In genomic region chr7:156578578-156578940, GRCh38 we compare ENCODE assay signal across 17 cellular contexts.
DNase-seq lines count a peak whose midpoint lies in the region; ATAC-seq and TF ChIP-seq lines count a peak whose summit lies in the region.
"Had no signal": no experiment of that assay in that cellular context is flagged by ENCODE, and none has a peak within 500 bp of the region (broad histone marks: within the 10 kb centered on the region; RNA-seq: fewer than 3 reads in every experiment).

No MANE protein-coding gene starts in this region.

- H2BK5ac ChIP-seq in mesendoderm (ENCODE audit: low read length), result no peak overlapping the region

- H3K27me3 Mint-ChIP-seq in stimulated activated naive CD8-positive, alpha-beta T cell treated with anti-CD3 and anti-CD28 coated beads, Interleukin-15, amount 100 ng/mL, for 72 hours, result peaks cover 36% of the 10 kb centered on the region
- peaks cover 1% of the 10 kb centered on the region for H3K27me3 Mint-ChIP-seq in endothelial cell (ENCODE audit: unreplicated experiment)
- peaks cover 0 to 6% (median 2%) of the 10 kb centered on the region in 3 donors for H3K27me3 Mint-ChIP-seq in CD14-positive monocyte (ENCODE audit: low read depth in 3 of 3)

- H3K4ac ChIP-seq in mesendoderm (ENCODE audit: low read depth, low read length), result no peak overlapping the region

- no peak overlapping the region for H2BK15ac ChIP-seq in mesendoderm (replicated peaks; ENCODE audit: low read depth)

- no peak for DNase-seq in stimulated activated naive CD8-positive, alpha-beta T cell treated with anti-CD3 and anti-CD28 coated beads, Interleukin-15, Interleukin-2, amounts not matched to agents 100 U/mL and 50 U/mL, for 24 hours
- DNase-seq in stimulated activated naive CD8-positive, alpha-beta T cell treated with anti-CD3 and anti-CD28 coated beads, Interleukin-15, amount 100 ng/mL, for 72 hours, result no peak
- DNase-seq in endothelial cell (ENCODE audit: low spot score) (no peak), mesendoderm (peak; percentile 26), hepatic stellate cell (ENCODE audit: low spot score) (no peak), SK-N-DZ (ENCODE audit: low spot score) (no peak), CD14-positive monocyte (ENCODE audit: low spot score) (no peak)
- DNase-seq: CD8-positive, alpha-beta T cell; NCI-H1092; NCI-H2081 treated with DMSO at 0.1 percent for 48 hours; NCI-H510A treated with DMSO at 0.1 percent for 48 hours; PC-3 had no signal

- H3K79me2 ChIP-seq in mesendoderm (ENCODE audit: control insufficient read depth, insufficient read depth, low read length), result no peaks in the 10 kb centered on the region

- no peak overlapping the region for H3K18ac ChIP-seq in mesendoderm (ENCODE audit: low read length)

- peaks cover 0 to 6% of the 10 kb centered on the region in 2 donors for H3K9me3 Mint-ChIP-seq in stimulated activated naive CD8-positive, alpha-beta T cell treated with anti-CD3 and anti-CD28 coated beads, Interleukin-15, amount 100 ng/mL, for 72 hours
- H3K9me3 Mint-ChIP-seq in endothelial cell (ENCODE audit: unreplicated experiment) (no peaks in the 10 kb centered on the region), CD14-positive monocyte (peaks cover 0 to 5% (median 3%) of the 10 kb centered on the region in 7 donors)
- H3K9me3 Mint-ChIP-seq: CD8-positive, alpha-beta T cell had no signal

- WGBS in mesendoderm (ENCODE audit: extremely low coverage, insufficient coverage, low lambda C conversion rate), result no CpG with 5 or more reads among the region's 23 CpGs

- no peak overlapping the region for H3K9ac ChIP-seq in mesendoderm (ENCODE audit: low read length)
- H3K9ac ChIP-seq: KMS-11 had no signal

- no peak overlapping the region for H4K5ac ChIP-seq in mesendoderm (ENCODE audit: low read length)

- H3K4me2 ChIP-seq in mesendoderm (ENCODE audit: low read length), result no peak overlapping the region
- H3K4me2 ChIP-seq: KMS-11 had no signal

- no peaks in the 10 kb centered on the region for H3K4me1 Mint-ChIP-seq in stimulated activated naive CD8-positive, alpha-beta T cell treated with anti-CD3 and anti-CD28 coated beads, Interleukin-15, amount 100 ng/mL, for 72 hours
- H3K4me1 Mint-ChIP-seq in endothelial cell (ENCODE audit: unreplicated experiment) (peaks cover 5% of the 10 kb centered on the region), CD14-positive monocyte (no peaks in the 10 kb centered on the region)

- no peak overlapping the region for H2AK5ac ChIP-seq in mesendoderm (ENCODE audit: low read length)

- H3K56ac ChIP-seq in mesendoderm (ENCODE audit: low read length), result no peak overlapping the region

- no peak overlapping the region for H3K27ac Mint-ChIP-seq in stimulated activated naive CD8-positive, alpha-beta T cell treated with anti-CD3 and anti-CD28 coated beads, Interleukin-15, amount 100 ng/mL, for 72 hours
- H3K27ac Mint-ChIP-seq in endothelial cell (ENCODE audit: unreplicated experiment) (no peak overlapping the region), CD14-positive monocyte (no peak overlapping the region)
- H3K27ac Mint-ChIP-seq: CD8-positive, alpha-beta T cell had no signal

- H3K79me1 ChIP-seq in mesendoderm (ENCODE audit: low read length), result no peaks in the 10 kb centered on the region

- TF ChIP-seq CTCF in endothelial cell (IDR thresholded peaks at IDR 0.05; ENCODE audit: unreplicated experiment) (peak; percentile 30), CD14-positive monocyte (IDR thresholded peaks at IDR 0.05) (no peak)

- no peaks in the 10 kb centered on the region for H3K27me3 ChIP-seq in mesendoderm (ENCODE audit: insufficient read depth, low read length, poor library complexity)
- H3K27me3 ChIP-seq: SJSA1 had no signal

- no peak overlapping the region for H3K27ac ChIP-seq in mesendoderm (ENCODE audit: low read depth, low read length)
- H3K27ac ChIP-seq: 22Rv1, KMS-11, SJSA1 had no signal

- no peak overlapping the region for H3K4me3 Mint-ChIP-seq in stimulated activated naive CD8-positive, alpha-beta T cell treated with anti-CD3 and anti-CD28 coated beads, Interleukin-15, amount 100 ng/mL, for 72 hours
- H3K4me3 Mint-ChIP-seq in endothelial cell (ENCODE audit: unreplicated experiment) (no peak overlapping the region), CD14-positive monocyte (no peak overlapping the region)
- H3K4me3 Mint-ChIP-seq: CD8-positive, alpha-beta T cell had no signal

- H3K36me3 Mint-ChIP-seq in endothelial cell (ENCODE audit: low read depth, unreplicated experiment) (no peaks in the 10 kb centered on the region), CD14-positive monocyte (no peaks in the 10 kb centered on the region)
- H3K36me3 Mint-ChIP-seq: CD8-positive, alpha-beta T cell had no signal

- peaks cover 5% of the 10 kb centered on the region for H3K4me1 ChIP-seq in mesendoderm (ENCODE audit: control insufficient read depth, low read depth, low read length)
- H3K4me1 ChIP-seq: SJSA1 had no signal

- H3K36me3 ChIP-seq in mesendoderm (ENCODE audit: control insufficient read depth, insufficient read depth, low read length), result no peaks in the 10 kb centered on the region
- H3K36me3 ChIP-seq: SJSA1 had no signal

- H4K8ac ChIP-seq in mesendoderm (ENCODE audit: low read depth, low read length), result no peak overlapping the region

- no peak overlapping the region for H3K4me3 ChIP-seq in mesendoderm (ENCODE audit: low read length)
- H3K4me3 ChIP-seq: SJSA1 had no signal

- intact Hi-C loops in CD14-positive monocyte (cut with micrococcal nuclease), result no loop called here

- peak; percentile 32 for ATAC-seq in stimulated activated naive CD8-positive, alpha-beta T cell treated with anti-CD3 and anti-CD28 coated beads, Interleukin-15, Interleukin-2, amounts not matched to agents 100 U/mL and 50 U/mL, for 24 hours
- ATAC-seq in stimulated activated naive CD8-positive, alpha-beta T cell treated with anti-CD3 and anti-CD28 coated beads, Interleukin-15, amount 100 ng/mL, for 72 hours, result no peak
- ATAC-seq in HG02623 (IDR thresholded peaks at IDR 0.05; ENCODE audit: unreplicated experiment), result no peak
- ATAC-seq: CD8-positive, alpha-beta T cell; HCT116; PC-3 had no signal

- no peak overlapping the region for H3K23ac ChIP-seq in mesendoderm (ENCODE audit: low read length)

- H2BK120ac ChIP-seq in mesendoderm (ENCODE audit: low read depth, low read length), result no peak overlapping the region
